In genomic region chr3:9007928-9008327, GRCh38 we compare ENCODE assay signal across 1 cellular context.
TF ChIP-seq lines count a peak whose summit lies in the region.

No MANE protein-coding gene starts in this region.

TF ChIP-seq in GM23338, 12 proteins besides CTCF, POLR2A, EP300 and RAD21 (continued from another document):
- TF ChIP-seq, protein P1, sequence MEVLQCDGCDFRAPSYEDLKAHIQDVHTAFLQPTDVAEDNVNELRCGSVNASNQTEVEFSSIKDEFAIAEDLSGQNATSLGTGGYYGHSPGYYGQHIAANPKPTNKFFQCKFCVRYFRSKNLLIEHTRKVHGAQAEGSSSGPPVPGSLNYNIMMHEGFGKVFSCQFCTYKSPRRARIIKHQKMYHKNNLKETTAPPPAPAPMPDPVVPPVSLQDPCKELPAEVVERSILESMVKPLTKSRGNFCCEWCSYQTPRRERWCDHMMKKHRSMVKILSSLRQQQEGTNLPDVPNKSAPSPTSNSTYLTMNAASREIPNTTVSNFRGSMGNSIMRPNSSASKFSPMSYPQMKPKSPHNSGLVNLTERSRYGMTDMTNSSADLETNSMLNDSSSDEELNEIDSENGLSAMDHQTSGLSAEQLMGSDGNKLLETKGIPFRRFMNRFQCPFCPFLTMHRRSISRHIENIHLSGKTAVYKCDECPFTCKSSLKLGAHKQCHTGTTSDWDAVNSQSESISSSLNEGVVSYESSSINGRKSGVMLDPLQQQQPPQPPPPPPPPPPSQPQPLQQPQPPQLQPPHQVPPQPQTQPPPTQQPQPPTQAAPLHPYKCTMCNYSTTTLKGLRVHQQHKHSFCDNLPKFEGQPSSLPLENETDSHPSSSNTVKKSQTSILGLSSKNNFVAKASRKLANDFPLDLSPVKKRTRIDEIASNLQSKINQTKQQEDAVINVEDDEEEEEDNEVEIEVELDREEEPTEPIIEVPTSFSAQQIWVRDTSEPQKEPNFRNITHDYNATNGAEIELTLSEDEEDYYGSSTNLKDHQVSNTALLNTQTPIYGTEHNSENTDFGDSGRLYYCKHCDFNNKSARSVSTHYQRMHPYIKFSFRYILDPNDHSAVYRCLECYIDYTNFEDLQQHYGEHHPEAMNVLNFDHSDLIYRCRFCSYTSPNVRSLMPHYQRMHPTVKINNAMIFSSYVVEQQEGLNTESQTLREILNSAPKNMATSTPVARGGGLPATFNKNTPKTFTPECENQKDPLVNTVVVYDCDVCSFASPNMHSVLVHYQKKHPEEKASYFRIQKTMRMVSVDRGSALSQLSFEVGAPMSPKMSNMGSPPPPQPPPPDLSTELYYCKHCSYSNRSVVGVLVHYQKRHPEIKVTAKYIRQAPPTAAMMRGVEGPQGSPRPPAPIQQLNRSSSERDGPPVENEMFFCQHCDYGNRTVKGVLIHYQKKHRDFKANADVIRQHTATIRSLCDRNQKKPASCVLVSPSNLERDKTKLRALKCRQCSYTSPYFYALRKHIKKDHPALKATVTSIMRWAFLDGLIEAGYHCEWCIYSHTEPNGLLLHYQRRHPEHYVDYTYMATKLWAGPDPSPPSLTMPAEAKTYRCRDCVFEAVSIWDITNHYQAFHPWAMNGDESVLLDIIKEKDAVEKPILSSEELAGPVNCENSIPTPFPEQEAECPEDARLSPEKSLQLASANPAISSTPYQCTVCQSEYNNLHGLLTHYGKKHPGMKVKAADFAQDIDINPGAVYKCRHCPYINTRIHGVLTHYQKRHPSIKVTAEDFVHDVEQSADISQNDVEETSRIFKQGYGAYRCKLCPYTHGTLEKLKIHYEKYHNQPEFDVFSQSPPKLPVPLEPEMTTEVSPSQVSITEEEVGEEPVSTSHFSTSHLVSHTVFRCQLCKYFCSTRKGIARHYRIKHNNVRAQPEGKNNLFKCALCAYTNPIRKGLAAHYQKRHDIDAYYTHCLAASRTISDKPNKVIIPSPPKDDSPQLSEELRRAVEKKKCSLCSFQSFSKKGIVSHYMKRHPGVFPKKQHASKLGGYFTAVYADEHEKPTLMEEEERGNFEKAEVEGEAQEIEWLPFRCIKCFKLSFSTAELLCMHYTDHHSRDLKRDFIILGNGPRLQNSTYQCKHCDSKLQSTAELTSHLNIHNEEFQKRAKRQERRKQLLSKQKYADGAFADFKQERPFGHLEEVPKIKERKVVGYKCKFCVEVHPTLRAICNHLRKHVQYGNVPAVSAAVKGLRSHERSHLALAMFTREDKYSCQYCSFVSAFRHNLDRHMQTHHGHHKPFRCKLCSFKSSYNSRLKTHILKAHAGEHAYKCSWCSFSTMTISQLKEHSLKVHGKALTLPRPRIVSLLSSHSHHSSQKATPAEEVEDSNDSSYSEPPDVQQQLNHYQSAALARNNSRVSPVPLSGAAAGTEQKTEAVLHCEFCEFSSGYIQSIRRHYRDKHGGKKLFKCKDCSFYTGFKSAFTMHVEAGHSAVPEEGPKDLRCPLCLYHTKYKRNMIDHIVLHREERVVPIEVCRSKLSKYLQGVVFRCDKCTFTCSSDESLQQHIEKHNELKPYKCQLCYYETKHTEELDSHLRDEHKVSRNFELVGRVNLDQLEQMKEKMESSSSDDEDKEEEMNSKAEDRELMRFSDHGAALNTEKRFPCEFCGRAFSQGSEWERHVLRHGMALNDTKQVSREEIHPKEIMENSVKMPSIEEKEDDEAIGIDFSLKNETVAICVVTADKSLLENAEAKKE (CRISPR knock-in tag; IDR thresholded peaks at IDR 0.05) = no peak
- TF ChIP-seq CREB1 (CRISPR knock-in tag; IDR thresholded peaks at IDR 0.05; ENCODE audit: low read depth) (no peak), JUNB (IDR thresholded peaks at IDR 0.05; ENCODE audit: unreplicated experiment) (no peak), STAT1 (IDR thresholded peaks at IDR 0.05; ENCODE audit: unreplicated experiment) (no peak), POLR2AphosphoS5 (IDR thresholded peaks at IDR 0.05; ENCODE audit: low read depth) (no peak), EZH2 (IDR thresholded peaks at IDR 0.05; ENCODE audit: low read depth, unreplicated experiment) (no peak), EZH2phosphoT487 (IDR thresholded peaks at IDR 0.05; ENCODE audit: unreplicated experiment) (no peak), ZNF114 (CRISPR knock-in tag; IDR thresholded peaks at IDR 0.05) (no peak)
- TF ChIP-seq, protein P2, sequence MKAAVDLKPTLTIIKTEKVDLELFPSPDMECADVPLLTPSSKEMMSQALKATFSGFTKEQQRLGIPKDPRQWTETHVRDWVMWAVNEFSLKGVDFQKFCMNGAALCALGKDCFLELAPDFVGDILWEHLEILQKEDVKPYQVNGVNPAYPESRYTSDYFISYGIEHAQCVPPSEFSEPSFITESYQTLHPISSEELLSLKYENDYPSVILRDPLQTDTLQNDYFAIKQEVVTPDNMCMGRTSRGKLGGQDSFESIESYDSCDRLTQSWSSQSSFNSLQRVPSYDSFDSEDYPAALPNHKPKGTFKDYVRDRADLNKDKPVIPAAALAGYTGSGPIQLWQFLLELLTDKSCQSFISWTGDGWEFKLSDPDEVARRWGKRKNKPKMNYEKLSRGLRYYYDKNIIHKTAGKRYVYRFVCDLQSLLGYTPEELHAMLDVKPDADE (IDR thresholded peaks at IDR 0.05) = no peak
